Comparison of ENCODE assay signal across 2 cellular contexts in genomic region chr9:14423816-14424261, GRCh38.
TF ChIP-seq lines count a peak whose summit lies in the region.

No MANE protein-coding gene starts in this region.

TF ChIP-seq in GM23338, 12 proteins besides CTCF, POLR2A, EP300 and RAD21 (continued from another document):
- TF ChIP-seq EZH2 (IDR thresholded peaks at IDR 0.05; ENCODE audit: low read depth, unreplicated experiment), result no peak

TF ChIP-seq in SK-N-SH, 30 proteins besides CTCF, POLR2A, EP300 and RAD21 (continued from another document):
- TF ChIP-seq TEAD4 (IDR thresholded peaks at IDR 0.05; ENCODE audit: borderline replicate concordance, insufficient read depth), result peak; percentile 62; the same call in 1 of the 2 replicates
- peak; percentile 42; the same call in 1 of the 2 replicates for TF ChIP-seq USF1 (IDR thresholded peaks at IDR 0.05; ENCODE audit: borderline replicate concordance, low read depth)
- TF ChIP-seq RCOR1 (IDR thresholded peaks at IDR 0.05; ENCODE audit: low read length), result no peak
- TF ChIP-seq NFIC (IDR thresholded peaks at IDR 0.05; ENCODE audit: borderline replicate concordance), result 0 out of 2 replicates have a peak, but pooled peaks have one; percentile 33
- no peak for TF ChIP-seq TAF1 (IDR thresholded peaks at IDR 0.05; ENCODE audit: borderline replicate concordance, low read depth, low read length)
- TF ChIP-seq JUND (IDR thresholded peaks at IDR 0.05), result peak; percentile 80
- 0 out of 2 replicates have a peak, but pooled peaks have one; percentile 18 for TF ChIP-seq YY1 (IDR thresholded peaks at IDR 0.05; ENCODE audit: low read depth)
- TF ChIP-seq, protein P1, sequence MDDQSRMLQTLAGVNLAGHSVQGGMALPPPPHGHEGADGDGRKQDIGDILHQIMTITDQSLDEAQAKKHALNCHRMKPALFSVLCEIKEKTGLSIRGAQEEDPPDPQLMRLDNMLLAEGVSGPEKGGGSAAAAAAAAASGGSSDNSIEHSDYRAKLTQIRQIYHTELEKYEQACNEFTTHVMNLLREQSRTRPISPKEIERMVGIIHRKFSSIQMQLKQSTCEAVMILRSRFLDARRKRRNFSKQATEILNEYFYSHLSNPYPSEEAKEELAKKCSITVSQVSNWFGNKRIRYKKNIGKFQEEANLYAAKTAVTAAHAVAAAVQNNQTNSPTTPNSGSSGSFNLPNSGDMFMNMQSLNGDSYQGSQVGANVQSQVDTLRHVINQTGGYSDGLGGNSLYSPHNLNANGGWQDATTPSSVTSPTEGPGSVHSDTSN (IDR thresholded peaks at IDR 0.05), result peak; percentile 24; the same call in 1 of the 2 replicates
- peak; percentile 72; the same call in 1 of the 2 replicates for TF ChIP-seq FOSL2 (IDR thresholded peaks at IDR 0.05; ENCODE audit: borderline replicate concordance, low read depth)
- TF ChIP-seq TCF12 (IDR thresholded peaks at IDR 0.05), result peak; percentile 81
- peak; percentile 30; the same call in 1 of the 2 replicates for TF ChIP-seq POLR2AphosphoS5 (IDR thresholded peaks at IDR 0.05; ENCODE audit: low read depth, low read length)
- no peak for TF ChIP-seq MXI1 (IDR thresholded peaks at IDR 0.05; ENCODE audit: low read depth, low read length)
- TF ChIP-seq EZH2phosphoT487 (IDR thresholded peaks at IDR 0.05; ENCODE audit: borderline replicate concordance, low read depth), result no peak
- TF ChIP-seq REST (IDR thresholded peaks at IDR 0.05; ENCODE audit: low read depth, low read length), result peak; percentile 65; the same call in 1 of the 2 replicates
- no peak for TF ChIP-seq FOXJ3 (CRISPR knock-in tag; IDR thresholded peaks at IDR 0.05)
- TF ChIP-seq, protein P2, sequence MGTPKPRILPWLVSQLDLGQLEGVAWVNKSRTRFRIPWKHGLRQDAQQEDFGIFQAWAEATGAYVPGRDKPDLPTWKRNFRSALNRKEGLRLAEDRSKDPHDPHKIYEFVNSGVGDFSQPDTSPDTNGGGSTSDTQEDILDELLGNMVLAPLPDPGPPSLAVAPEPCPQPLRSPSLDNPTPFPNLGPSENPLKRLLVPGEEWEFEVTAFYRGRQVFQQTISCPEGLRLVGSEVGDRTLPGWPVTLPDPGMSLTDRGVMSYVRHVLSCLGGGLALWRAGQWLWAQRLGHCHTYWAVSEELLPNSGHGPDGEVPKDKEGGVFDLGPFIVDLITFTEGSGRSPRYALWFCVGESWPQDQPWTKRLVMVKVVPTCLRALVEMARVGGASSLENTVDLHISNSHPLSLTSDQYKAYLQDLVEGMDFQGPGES (IDR thresholded peaks at IDR 0.05; ENCODE audit: low read depth, low read length), result no peak
- TF ChIP-seq SIN3A (IDR thresholded peaks at IDR 0.05; ENCODE audit: borderline replicate concordance, low read depth, low read length), result no peak
- no peak for TF ChIP-seq ZBTB33 (IDR thresholded peaks at IDR 0.05; ENCODE audit: borderline replicate concordance, low read depth)
